Comparison of ENCODE assay signal across 10 cellular contexts in the genomic region with DNA sequence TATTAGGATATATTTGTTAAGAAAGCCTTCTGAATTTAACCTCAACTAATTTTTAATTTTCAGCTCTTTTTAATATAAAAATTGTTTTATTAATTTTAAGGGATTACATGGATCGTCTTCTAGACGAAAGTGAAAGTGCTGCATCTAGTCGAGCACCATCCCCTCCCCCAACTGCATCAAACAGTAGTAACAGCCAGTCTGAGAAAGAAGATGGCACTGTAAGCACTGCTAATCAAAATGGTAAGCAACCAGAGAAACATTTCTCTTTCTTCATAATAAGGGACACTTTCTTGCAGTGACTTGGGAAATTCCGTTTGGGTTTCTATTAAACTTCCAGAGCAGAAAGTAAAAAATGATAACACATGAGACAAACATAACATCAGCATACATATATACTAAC. TPM values are rescaled to one million over a fixed set of nuclear protein-coding genes. Genes with fewer than 3 reads are reported as not detected.
DNase-seq lines count a peak whose midpoint lies in the region; ATAC-seq and TF ChIP-seq lines count a peak whose summit lies in the region.
"Had no signal": no experiment of that assay in that cellular context is flagged by ENCODE, and none has a peak within 500 bp of the region (broad histone marks: within the 10 kb centered on the region; RNA-seq: fewer than 3 reads in every experiment).

No MANE protein-coding gene starts in this region.

- intact Hi-C loops in heart left ventricle (cut with DNase I) (no loop called here), Right ventricle myocardium inferior (cut with DNase I) (no loop called here)

- peak in 3 of 5 donors; percentile 34 to 40 (median 38) for DNase-seq in heart left ventricle
- DNase-seq in Right ventricle myocardium inferior (ENCODE audit: missing footprints) = no peak
- DNase-seq in activated naive CD8-positive, alpha-beta T cell treated with anti-CD3 and anti-CD28 coated beads, Interleukin-2, amount 50 U/mL, for 16 hours (ENCODE audit: low read depth, low spot score) = peak; percentile 15
- peak; percentile 19 for DNase-seq in middle frontal gyrus (ENCODE audit: extremely low spot score, low spot score)
- no peak for DNase-seq in NCI-H226

- ATAC-seq in heart left ventricle (peak in 2 of 4 donors; percentile 49 to 76), Right ventricle myocardium inferior (no peak), HG03521 (IDR thresholded peaks at IDR 0.05; ENCODE audit: unreplicated experiment) (no peak), GM21717 (IDR thresholded peaks at IDR 0.05; ENCODE audit: unreplicated experiment) (no peak)

- no peaks in the 10 kb centered on the region for H3K9me3 ChIP-seq in heart left ventricle

- TF ChIP-seq POLR2A in heart left ventricle (IDR thresholded peaks at IDR 0.05) = no peak

- H3K27ac ChIP-seq in heart left ventricle = peak overlapping the region in 8 of 12 donors; percentile 22 to 66 (median 32)
- no peak overlapping the region for H3K27ac ChIP-seq in urinary bladder (ENCODE audit: low read depth)
- H3K27ac ChIP-seq: C4-2B, SK-N-MC had no signal

- 32 to 46% (median 41%) methylated on average over 4 of the region's 4 CpGs for WGBS in heart left ventricle, 4 donors
- WGBS in urinary bladder = 37% methylated on average over 4 of the region's 4 CpGs

- H3K4me3 ChIP-seq in heart left ventricle (peak overlapping the region in 10 of 12 donors; percentile 3 to 57 (median 40)), urinary bladder (ENCODE audit: low read depth, low read length) (peak overlapping the region; percentile 10)
- H3K4me3 ChIP-seq: SK-N-MC had no signal

- no peak for TF ChIP-seq CTCF in heart left ventricle (IDR thresholded peaks at IDR 0.05)

- peaks cover 2 to 96% (median 92%) of the 10 kb centered on the region in 9 donors for H3K36me3 ChIP-seq in heart left ventricle
- no peaks in the 10 kb centered on the region for H3K36me3 ChIP-seq in urinary bladder (ENCODE audit: insufficient read depth)

- no peaks in the 10 kb centered on the region for H3K27me3 ChIP-seq in heart left ventricle

- H3K4me1 ChIP-seq in heart left ventricle (peaks cover 0 to 28% (median 4%) of the 10 kb centered on the region in 12 donors), urinary bladder (ENCODE audit: insufficient read depth) (no peaks in the 10 kb centered on the region)

RNA-seq across cellular contexts. Expression of a gene that starts 56.9 kb away (rescaled TPM):
- 10 to 100 TPM; 14.3 to 23.8 (median 19.3) TPM for total RNA-seq in heart left ventricle
- polyA plus RNA-seq in heart left ventricle = 10 to 100 TPM in 1 of 2 donors, 1 to 10 TPM in 1; 7.3 to 10.5 TPM
- 18.4 TPM for total RNA-seq in Right ventricle myocardium inferior
- total RNA-seq in urinary bladder = 59.1 TPM
- 19.3 TPM for polyA plus RNA-seq in urinary bladder

RNA-seq across cellular contexts. Expression of a gene that starts 57.0 kb away (rescaled TPM):
- total RNA-seq in heart left ventricle = 10 to 100 TPM in 5 of 9 donors, 1 to 10 TPM in 4; 4.5 to 18.9 (median 10.5) TPM
- 1 to 10 TPM in 1 of 2 donors, under 1 TPM in 1; 0.72 to 1.3 TPM for polyA plus RNA-seq in heart left ventricle
- total RNA-seq in Right ventricle myocardium inferior = 14.3 TPM
- 43.6 TPM for total RNA-seq in urinary bladder
- polyA plus RNA-seq in urinary bladder = 1.7 TPM

Comparison
In these comparisons a context has a peak if more than half of its experiments do, and no peak if none do; other contexts are left out.
1. DNase-seq: peak in heart left ventricle (3 of 5), activated naive CD8-positive, alpha-beta T cell treated with anti-CD3 and anti-CD28 coated beads, Interleukin-2, amount 50 U/mL, for 16 hours (single experiment) and middle frontal gyrus (single experiment); none in Right ventricle myocardium inferior (single experiment) and NCI-H226 (single experiment).